1 cellular context compared by ENCODE assay signal in the genomic region with DNA sequence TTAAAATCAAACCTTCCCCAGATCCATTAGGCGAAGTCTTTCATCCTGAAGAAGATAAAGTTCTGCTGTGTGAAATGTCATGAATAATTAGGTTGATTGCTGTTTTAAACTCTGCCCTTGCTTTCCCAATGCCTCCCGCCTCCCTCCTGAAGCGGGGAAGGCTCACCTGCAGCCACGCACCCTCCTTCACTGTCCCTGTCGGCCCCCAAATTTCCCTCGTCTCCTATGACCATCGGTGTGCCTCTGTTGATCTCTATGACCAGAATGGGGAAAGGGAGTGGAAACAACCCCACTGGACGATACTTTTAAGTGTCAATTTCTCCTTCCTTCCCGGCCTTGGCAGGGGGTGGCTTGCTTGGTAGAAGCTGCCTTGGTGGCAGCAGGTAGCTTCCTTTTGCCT.
TF ChIP-seq lines count a peak whose summit lies in the region.

No MANE protein-coding gene starts in this region.

TF ChIP-seq in GM23338, 12 proteins besides CTCF, POLR2A, EP300 and RAD21 (continued from another document):
- TF ChIP-seq NANOG (IDR thresholded peaks at IDR 0.05; ENCODE audit: borderline replicate concordance) = no peak
